17 cellular contexts compared by ENCODE assay signal in the genomic region with DNA sequence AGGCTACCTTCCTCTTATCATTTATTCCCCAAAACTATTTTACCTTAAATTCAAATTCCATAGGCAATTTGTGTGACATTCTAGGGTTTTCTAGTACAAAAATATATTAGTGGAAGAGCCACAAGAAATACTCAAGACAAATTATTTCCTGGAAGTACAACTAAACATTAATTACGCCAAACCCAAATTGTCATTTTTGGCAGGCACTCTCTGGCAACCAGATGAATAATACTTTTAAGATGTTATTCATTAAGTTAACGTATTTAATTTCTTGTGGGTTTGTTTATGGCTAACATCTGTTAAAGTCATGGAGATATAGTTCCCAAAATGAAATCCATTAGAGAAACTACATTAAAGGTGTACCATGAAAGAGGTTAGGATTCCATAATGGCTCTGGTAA.
"Had no signal": no experiment of that assay in that cellular context is flagged by ENCODE, and none has a peak within 500 bp of the region (broad histone marks: within the 10 kb centered on the region; RNA-seq: fewer than 3 reads in every experiment).

No MANE protein-coding gene starts in this region.

- H3K27ac ChIP-seq: epithelial cell of prostate, lower lobe of right lung, ovary, psoas muscle, sigmoid colon, thoracic aorta, tibial nerve, upper lobe of left lung had no signal

- DNase-seq: dorsolateral prefrontal cortex; effector CD4-positive, alpha-beta T cell; endodermal cell; left ventricle myocardium superior; lower lobe of right lung; naive thymus-derived CD8-positive, alpha-beta T cell; occipital lobe; ovary; psoas muscle; sigmoid colon; stimulated activated CD4-positive, alpha-beta T cell treated with anti-CD3 and anti-CD28 coated beads, Interleukin-2, amount 100 ng/mL, for 24 hours; stimulated activated CD4-positive, alpha-beta T cell treated with anti-CD3 and anti-CD28 coated beads, Interleukin-4, amount 100 ng/mL, for 4 hours; stimulated activated naive CD8-positive, alpha-beta T cell treated with anti-CD3 and anti-CD28 coated beads, Interleukin-15, Interleukin-2, amounts not matched to agents 100 U/mL and 50 U/mL, for 24 hours; upper lobe of left lung had no signal
